6 cellular contexts compared by ENCODE assay signal in genomic region chrX:45879512-45879911, GRCh38.
"Had no signal": no experiment of that assay in that cellular context is flagged by ENCODE, and none has a peak within 500 bp of the region (broad histone marks: within the 10 kb centered on the region; RNA-seq: fewer than 3 reads in every experiment).

No MANE protein-coding gene starts in this region.

- DNase-seq: GDM1, GF-D8 had no signal

- H3K4me3 ChIP-seq: GM12878 had no signal

- ATAC-seq: GM12878 had no signal

- FAIRE-seq: GM12878, GM12891, GM12892, GM18507 had no signal
